8 cellular contexts compared by ENCODE assay signal in the genomic region with DNA sequence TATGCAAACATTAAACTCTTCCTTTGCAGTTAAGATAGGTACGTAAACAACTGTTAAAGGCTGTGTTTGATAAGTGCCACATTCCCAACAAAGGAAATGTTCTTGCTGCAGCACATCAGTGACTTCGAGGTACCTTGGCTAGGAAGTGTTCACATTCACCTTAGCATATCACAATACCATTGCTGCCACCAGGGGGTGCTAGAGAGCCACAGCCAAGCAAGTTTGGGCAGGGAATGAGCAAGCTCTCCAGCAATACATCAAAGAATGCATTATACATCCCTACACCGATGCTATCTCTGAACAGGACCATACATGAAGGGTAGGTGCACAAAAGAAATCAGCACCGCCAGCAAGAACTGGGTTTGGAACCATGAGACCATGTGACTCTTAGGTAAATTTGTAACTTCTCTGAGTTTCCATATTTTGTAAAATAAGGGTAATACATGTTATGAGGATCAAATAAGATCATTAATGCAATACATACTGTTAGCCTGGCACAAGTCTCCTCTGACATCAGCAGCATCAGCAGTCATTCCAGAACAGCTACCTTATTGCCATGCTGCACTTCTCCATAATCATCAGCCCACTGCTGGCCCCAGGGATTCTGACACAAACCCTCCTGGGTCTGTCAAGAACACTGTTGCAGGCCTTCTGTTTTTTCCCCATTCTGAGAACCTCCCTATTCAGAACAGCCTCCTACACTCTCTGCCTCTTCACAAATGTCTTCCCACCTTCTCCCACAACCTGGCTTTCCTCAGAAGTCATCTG. TPM values are rescaled to one million over a fixed set of nuclear protein-coding genes. Genes with fewer than 3 reads are reported as not detected.
A peak's percentile ranks its signal among the peaks of the same experiment; 100 is the strongest.
DNase-seq lines count a peak whose midpoint lies in the region; ATAC-seq and TF ChIP-seq lines count a peak whose summit lies in the region.

No MANE protein-coding gene starts in this region.

- WGBS in mesendoderm (ENCODE audit: extremely low coverage, insufficient coverage, low lambda C conversion rate), result no CpG with 5 or more reads among the region's 4 CpGs

- H3K4me1 ChIP-seq in effector memory CD4-positive, alpha-beta T cell (ENCODE audit: control insufficient read depth, insufficient read depth, low read length, poor library complexity, severe bottlenecking), result no peaks in the 10 kb centered on the region
- no peaks in the 10 kb centered on the region for H3K4me1 ChIP-seq in mesendoderm (ENCODE audit: control insufficient read depth, low read depth, low read length)

- POLR2A ChIA-PET in activated CD8-positive, alpha-beta T cell treated with anti-CD3 and anti-CD28 coated beads for 36 hours (lab: Charles Lee), result interaction anchor here (1.3 to 1.5 kb wide), 2 partner anchors 25 to 264 kb away, joined by 3 to 4 read pairs; no protein-coding TSS in a partner anchor

- no peak overlapping the region for H3K18ac ChIP-seq in mesendoderm (ENCODE audit: low read length)

- H3K23ac ChIP-seq in mesendoderm (ENCODE audit: low read length), result no peak overlapping the region

- H3K27me3 ChIP-seq in effector memory CD4-positive, alpha-beta T cell (replicated peaks; ENCODE audit: control insufficient read depth, insufficient read depth, low read length, poor library complexity, severe bottlenecking), result no peaks in the 10 kb centered on the region
- no peaks in the 10 kb centered on the region for H3K27me3 ChIP-seq in mesendoderm (ENCODE audit: insufficient read depth, low read length, poor library complexity)

- peaks cover 20% of the 10 kb centered on the region for H3K36me3 Mint-ChIP-seq in activated CD8-positive, alpha-beta T cell treated with anti-CD3 and anti-CD28 coated beads for 36 hours (ENCODE audit: low read depth)

- H2BK120ac ChIP-seq in mesendoderm (ENCODE audit: low read depth, low read length), result no peak overlapping the region

- H3K56ac ChIP-seq in mesendoderm (ENCODE audit: low read length), result no peak overlapping the region

- H3K4me3 ChIP-seq in effector memory CD4-positive, alpha-beta T cell (ENCODE audit: insufficient read depth, low read depth, low read length, poor library complexity, severe bottlenecking), result no peak overlapping the region
- H3K4me3 ChIP-seq in mesendoderm (ENCODE audit: low read length), result no peak overlapping the region

- no peak overlapping the region for H3K4ac ChIP-seq in mesendoderm (ENCODE audit: low read depth, low read length)

- H3K27ac ChIP-seq in effector memory CD4-positive, alpha-beta T cell (ENCODE audit: insufficient read depth, low read length, poor library complexity, severe bottlenecking), result no peak overlapping the region
- H3K27ac ChIP-seq in mesendoderm (ENCODE audit: low read depth, low read length), result no peak overlapping the region

- no peaks in the 10 kb centered on the region for H3K9me3 Mint-ChIP-seq in activated CD8-positive, alpha-beta T cell treated with anti-CD3 and anti-CD28 coated beads for 36 hours

- H4K5ac ChIP-seq in mesendoderm (ENCODE audit: low read length), result no peak overlapping the region

- no peak overlapping the region for H3K4me2 ChIP-seq in mesendoderm (ENCODE audit: low read length)

- H3K4me1 Mint-ChIP-seq in activated CD8-positive, alpha-beta T cell treated with anti-CD3 and anti-CD28 coated beads for 36 hours (ENCODE audit: low read depth), result peaks cover 30% of the 10 kb centered on the region

- ATAC-seq in GM19035 (IDR thresholded peaks at IDR 0.05; ENCODE audit: unreplicated experiment), result peak; percentile 80
- peak; percentile 44 for ATAC-seq in HG03457 (IDR thresholded peaks at IDR 0.05; ENCODE audit: unreplicated experiment)
- peak; percentile 92 for ATAC-seq in activated CD8-positive, alpha-beta T cell treated with anti-CD3 and anti-CD28 coated beads for 36 hours

- H2AK5ac ChIP-seq in mesendoderm (ENCODE audit: low read length), result no peak overlapping the region

- no peak overlapping the region for H4K8ac ChIP-seq in mesendoderm (ENCODE audit: low read depth, low read length)

- TF ChIP-seq CTCF in activated CD8-positive, alpha-beta T cell treated with anti-CD3 and anti-CD28 coated beads for 36 hours (IDR thresholded peaks at IDR 0.05), result peak; percentile 97

- H3K27ac Mint-ChIP-seq in activated CD8-positive, alpha-beta T cell treated with anti-CD3 and anti-CD28 coated beads for 36 hours, result no peak overlapping the region

- H3K27me3 Mint-ChIP-seq in activated CD8-positive, alpha-beta T cell treated with anti-CD3 and anti-CD28 coated beads for 36 hours, result no peaks in the 10 kb centered on the region

- no peak overlapping the region for H2BK5ac ChIP-seq in mesendoderm (ENCODE audit: low read length)

- CTCF ChIA-PET in activated CD8-positive, alpha-beta T cell treated with anti-CD3 and anti-CD28 coated beads for 36 hours (lab: Charles Lee), result interaction anchor here (0.7 to 4.7 kb wide), 50 partner anchors 8 to 283 kb away, joined by 3 to 73 read pairs (median 6); partner anchors contain the start of genes ANAPC13, CEP63 and RYK

- no peak overlapping the region for H2BK15ac ChIP-seq in mesendoderm (replicated peaks; ENCODE audit: low read depth)

- peak; percentile 82 for DNase-seq in AG20443 (ENCODE audit: low spot score)
- DNase-seq in NCI-H82 (lab: John Stamatoyannopoulos, UW), result peak; percentile 88
- peak; percentile 94 for DNase-seq in activated CD8-positive, alpha-beta T cell treated with anti-CD3 and anti-CD28 coated beads for 36 hours
- DNase-seq in effector memory CD4-positive, alpha-beta T cell, result peak; percentile 58 to 79 (median 59)
- DNase-seq in mesendoderm, result peak; percentile 88
- DNase-seq in stimulated activated CD8-positive, alpha-beta memory T cell treated with anti-CD3 and anti-CD28 coated beads, Interleukin-4, amount 100 ng/mL, for 1 hour (ENCODE audit: low read depth in 2 of 2, low spot score in 1 of 2), result peak; percentile 75 to 88

- peaks cover 18% of the 10 kb centered on the region for H3K79me1 ChIP-seq in mesendoderm (ENCODE audit: low read length)

- peaks cover 9% of the 10 kb centered on the region for H3K79me2 ChIP-seq in mesendoderm (ENCODE audit: control insufficient read depth, insufficient read depth, low read length)

- peaks cover 21% of the 10 kb centered on the region for H3K36me3 ChIP-seq in effector memory CD4-positive, alpha-beta T cell (ENCODE audit: control insufficient read depth, insufficient read depth, low read length)
- H3K36me3 ChIP-seq in mesendoderm (ENCODE audit: control insufficient read depth, insufficient read depth, low read length), result peaks cover 4% of the 10 kb centered on the region

- no peak overlapping the region for H3K4me3 Mint-ChIP-seq in activated CD8-positive, alpha-beta T cell treated with anti-CD3 and anti-CD28 coated beads for 36 hours

- H3K9me3 ChIP-seq in effector memory CD4-positive, alpha-beta T cell (ENCODE audit: control insufficient read depth, low read length), result no peaks in the 10 kb centered on the region

- intact Hi-C loops in activated CD8-positive, alpha-beta T cell treated with anti-CD3 and anti-CD28 coated beads for 36 hours (cut with micrococcal nuclease), result loop anchor here (5.0 kb wide), 4 partner anchors 34 to 259 kb away; no protein-coding TSS in a partner anchor

- H3K9ac ChIP-seq in mesendoderm (ENCODE audit: low read length), result no peak overlapping the region

RNA-seq across cellular contexts. Expression of gene RYK, which starts 37.6 kb away (rescaled TPM):
- 10 to 100 TPM; 19.8 to 21.9 TPM for total RNA-seq in activated CD8-positive, alpha-beta T cell treated with anti-CD3 and anti-CD28 coated beads for 36 hours
- polyA plus RNA-seq in mesendoderm (2013, experiment 1 of 2), result 87.5 TPM
- polyA plus RNA-seq in mesendoderm (2013, experiment 2 of 2), result 87.1 TPM
